Comparison of ENCODE assay signal across 8 cellular contexts in the genomic region with DNA sequence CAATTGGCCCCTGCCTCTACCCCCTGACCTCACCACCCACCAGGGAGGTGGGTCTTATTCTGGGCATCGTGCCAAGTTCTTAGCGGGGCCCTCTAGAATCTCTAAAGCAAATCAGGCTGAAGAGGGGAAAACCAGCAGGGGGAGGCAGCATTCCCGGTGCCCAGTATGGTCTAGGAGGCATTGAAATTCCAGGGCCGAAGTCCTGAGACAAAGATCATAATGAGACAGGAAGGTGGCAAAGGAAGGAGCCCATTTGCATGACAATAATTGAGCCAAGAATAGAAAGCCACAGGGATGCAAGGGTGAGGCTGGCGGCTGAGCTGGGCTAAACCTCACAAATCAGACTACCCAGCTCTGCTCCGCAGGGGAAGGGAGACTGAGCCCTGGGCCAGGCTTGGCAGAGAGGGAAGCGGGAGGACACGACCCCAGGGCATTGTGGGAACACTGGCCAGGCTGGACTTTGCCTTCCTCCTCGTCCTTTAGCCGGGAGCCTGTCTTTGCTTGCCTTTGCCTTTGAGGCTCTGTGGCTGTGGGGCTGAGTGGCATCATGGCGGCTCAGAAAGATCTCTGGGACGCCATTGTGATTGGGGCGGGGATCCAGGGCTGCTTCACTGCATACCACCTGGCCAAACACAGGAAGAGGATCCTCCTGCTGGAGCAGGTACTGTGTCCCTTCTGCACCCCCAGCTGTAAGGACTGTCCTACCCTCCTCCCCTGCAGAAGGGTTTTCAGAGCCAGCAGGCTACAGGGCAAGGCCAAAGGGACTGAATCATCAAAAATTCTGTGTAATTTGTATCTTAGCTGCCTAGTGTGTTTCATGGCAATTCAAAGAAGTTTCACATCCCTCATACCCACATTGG. TPM values are rescaled to one million over a fixed set of nuclear protein-coding genes. Genes with fewer than 3 reads are reported as not detected.
A peak's percentile ranks its signal among the peaks of the same experiment; 100 is the strongest.
DNase-seq lines count a peak whose midpoint lies in the region; ATAC-seq and TF ChIP-seq lines count a peak whose summit lies in the region.

A gene with protein sequence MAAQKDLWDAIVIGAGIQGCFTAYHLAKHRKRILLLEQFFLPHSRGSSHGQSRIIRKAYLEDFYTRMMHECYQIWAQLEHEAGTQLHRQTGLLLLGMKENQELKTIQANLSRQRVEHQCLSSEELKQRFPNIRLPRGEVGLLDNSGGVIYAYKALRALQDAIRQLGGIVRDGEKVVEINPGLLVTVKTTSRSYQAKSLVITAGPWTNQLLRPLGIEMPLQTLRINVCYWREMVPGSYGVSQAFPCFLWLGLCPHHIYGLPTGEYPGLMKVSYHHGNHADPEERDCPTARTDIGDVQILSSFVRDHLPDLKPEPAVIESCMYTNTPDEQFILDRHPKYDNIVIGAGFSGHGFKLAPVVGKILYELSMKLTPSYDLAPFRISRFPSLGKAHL (plus strand): TSS at position 463 of the 860 bp plus-strand sequence. CDS start 85 bp downstream, at position 548.

- DNase-seq in NCI-H2196 (lab: John Stamatoyannopoulos, UW; ENCODE audit: unreplicated experiment) = peak; percentile 37
- DNase-seq in body of pancreas = peak; percentile 22 to 43 (median 32)
- DNase-seq in left colon = peak in 1 of 2 donors; percentile 17
- DNase-seq in AG08396 (ENCODE audit: low spot score) = no peak
- DNase-seq in stimulated activated CD8-positive, alpha-beta memory T cell treated with anti-CD3 and anti-CD28 coated beads, Interleukin-4, amount 100 ng/mL, for 48 hours = no peak
- no peak for DNase-seq in activated T-cell treated with anti-CD3 and anti-CD28 coated beads, Interleukin-2, amount 50 U/mL, for 4 hours
- no peak for DNase-seq in HCEC 1CT

- peak; percentile 38 for TF ChIP-seq CTCF in HEK293 (tag by site-specific recombination; IDR thresholded peaks at IDR 0.05)
- peak in 1 of 7 experiments; percentile 17 for TF ChIP-seq CTCF in body of pancreas (IDR thresholded peaks at IDR 0.05)

- TF ChIP-seq POLR2A in body of pancreas (IDR thresholded peaks at IDR 0.05) = no peak

- H3K9me3 ChIP-seq in HEK293 (ENCODE audit: control insufficient read depth, insufficient read depth, low read depth, low read length) (no peaks in the 10 kb centered on the region), body of pancreas (no peaks in the 10 kb centered on the region)

- POLR2A ChIA-PET in HEK293 (lab: Yijun Ruan, JAX) = no interaction called here

- H3K36me3 Mint-ChIP-seq in activated T-cell treated with anti-CD3 and anti-CD28 coated beads, Interleukin-2, amount 50 U/mL, for 4 hours (ENCODE audit: insufficient read depth) = no peaks in the 10 kb centered on the region

- H3K9me3 Mint-ChIP-seq in activated T-cell treated with anti-CD3 and anti-CD28 coated beads, Interleukin-2, amount 50 U/mL, for 4 hours = no peaks in the 10 kb centered on the region

- 29 to 36% methylated on average over 10 to 13 of the region's 13 CpGs for WGBS in body of pancreas, 2 donors

- no peaks in the 10 kb centered on the region for H3K4me1 Mint-ChIP-seq in activated T-cell treated with anti-CD3 and anti-CD28 coated beads, Interleukin-2, amount 50 U/mL, for 4 hours (ENCODE audit: low read depth)

- H3K27me3 ChIP-seq in body of pancreas = no peaks in the 10 kb centered on the region

- H3K27ac ChIP-seq in HEK293 (ENCODE audit: extremely low read depth, low read depth, low read length) (no peak within 1 kb of the TSS), body of pancreas (peak within 1 kb of the TSS in 2 of 4 donors; percentile 5 to 64)

- H3K4me1 ChIP-seq in HEK293 (ENCODE audit: control insufficient read depth, insufficient read depth, low read length) = peaks cover 5% of the 10 kb centered on the region
- peaks cover 11% of the 10 kb centered on the region for H3K4me1 ChIP-seq in body of pancreas

- ATAC-seq in body of pancreas = peak; percentile 43
- peak; percentile 33 for ATAC-seq in left colon
- no peak for ATAC-seq in activated T-cell treated with anti-CD3 and anti-CD28 coated beads, Interleukin-2, amount 50 U/mL, for 4 hours

- peaks cover 22% of the 10 kb centered on the region for H3K27me3 Mint-ChIP-seq in activated T-cell treated with anti-CD3 and anti-CD28 coated beads, Interleukin-2, amount 50 U/mL, for 4 hours (ENCODE audit: low read depth)

- no peak within 1 kb of the TSS for H3K4me3 Mint-ChIP-seq in activated T-cell treated with anti-CD3 and anti-CD28 coated beads, Interleukin-2, amount 50 U/mL, for 4 hours

- H3K36me3 ChIP-seq in HEK293 (ENCODE audit: control insufficient read depth in 2 of 2, insufficient read depth in 1 of 2, low read length in 2 of 2) (no peaks in the 10 kb centered on the region), body of pancreas (replicated peaks in 1 of 2; ENCODE audit: insufficient read depth in 1 of 2, low read depth in 2 of 2) (no peaks in the 10 kb centered on the region)

- intact Hi-C loops in body of pancreas (cut with DNase I) (no loop called here), left colon (cut with DNase I, micrococcal nuclease) (no loop called here)

- CTCF ChIA-PET in HEK293 (lab: Yijun Ruan, JAX) = interaction anchor here (0.6 to 2.9 kb wide), 7 partner anchors 10 to 309 kb away, joined by 3 to 14 read pairs (median 7); no protein-coding TSS in a partner anchor

- H3K4me3 ChIP-seq in HEK293 (ENCODE audit: low read depth, low read length) (no peak within 1 kb of the TSS), body of pancreas (no peak within 1 kb of the TSS)

TF ChIP-seq in HEK293, 187 proteins besides CTCF, POLR2A, EP300 and RAD21 (continues in another document):
- peak; percentile 88 for TF ChIP-seq ZBTB20 (tag by site-specific recombination; IDR thresholded peaks at IDR 0.05)
- peak; percentile 94 for TF ChIP-seq ZNF571 (tag by site-specific recombination; IDR thresholded peaks at IDR 0.05)
- peak; percentile 72 for TF ChIP-seq ZFHX2 (tag by site-specific recombination; conservative IDR thresholded peaks at IDR 0.05)
- peak; percentile 30 for TF ChIP-seq ZNF510 (tag by site-specific recombination; IDR thresholded peaks at IDR 0.05; ENCODE audit: insufficient replicate concordance)
- TF ChIP-seq, protein P1, sequence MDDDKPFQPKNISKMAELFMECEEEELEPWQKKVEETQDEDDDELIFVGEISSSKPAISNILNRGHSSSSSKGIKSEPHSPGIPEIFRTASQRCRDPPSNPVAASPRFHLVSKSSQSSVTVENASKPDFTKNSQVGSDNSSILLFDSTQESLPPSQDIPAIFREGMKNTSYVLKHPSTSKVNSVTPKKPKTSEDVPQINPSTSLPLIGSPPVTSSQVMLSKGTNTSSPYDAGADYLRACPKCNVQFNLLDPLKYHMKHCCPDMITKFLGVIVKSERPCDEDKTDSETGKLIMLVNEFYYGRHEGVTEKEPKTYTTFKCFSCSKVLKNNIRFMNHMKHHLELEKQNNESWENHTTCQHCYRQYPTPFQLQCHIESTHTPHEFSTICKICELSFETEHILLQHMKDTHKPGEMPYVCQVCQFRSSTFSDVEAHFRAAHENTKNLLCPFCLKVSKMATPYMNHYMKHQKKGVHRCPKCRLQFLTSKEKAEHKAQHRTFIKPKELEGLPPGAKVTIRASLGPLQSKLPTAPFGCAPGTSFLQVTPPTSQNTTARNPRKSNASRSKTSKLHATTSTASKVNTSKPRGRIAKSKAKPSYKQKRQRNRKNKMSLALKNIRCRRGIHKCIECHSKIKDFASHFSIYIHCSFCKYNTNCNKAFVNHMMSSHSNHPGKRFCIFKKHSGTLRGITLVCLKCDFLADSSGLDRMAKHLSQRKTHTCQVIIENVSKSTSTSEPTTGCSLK (tag by site-specific recombination; IDR thresholded peaks at IDR 0.05) = no peak
- peak; percentile 95; the same call in 1 of the 2 replicates for TF ChIP-seq ZNF184 (tag by site-specific recombination; IDR thresholded peaks at IDR 0.05)
- peak; percentile 57; the same call in 1 of the 2 replicates for TF ChIP-seq ZNF830 (tag by site-specific recombination; IDR thresholded peaks at IDR 0.05; ENCODE audit: low read depth)
- TF ChIP-seq, protein P2, sequence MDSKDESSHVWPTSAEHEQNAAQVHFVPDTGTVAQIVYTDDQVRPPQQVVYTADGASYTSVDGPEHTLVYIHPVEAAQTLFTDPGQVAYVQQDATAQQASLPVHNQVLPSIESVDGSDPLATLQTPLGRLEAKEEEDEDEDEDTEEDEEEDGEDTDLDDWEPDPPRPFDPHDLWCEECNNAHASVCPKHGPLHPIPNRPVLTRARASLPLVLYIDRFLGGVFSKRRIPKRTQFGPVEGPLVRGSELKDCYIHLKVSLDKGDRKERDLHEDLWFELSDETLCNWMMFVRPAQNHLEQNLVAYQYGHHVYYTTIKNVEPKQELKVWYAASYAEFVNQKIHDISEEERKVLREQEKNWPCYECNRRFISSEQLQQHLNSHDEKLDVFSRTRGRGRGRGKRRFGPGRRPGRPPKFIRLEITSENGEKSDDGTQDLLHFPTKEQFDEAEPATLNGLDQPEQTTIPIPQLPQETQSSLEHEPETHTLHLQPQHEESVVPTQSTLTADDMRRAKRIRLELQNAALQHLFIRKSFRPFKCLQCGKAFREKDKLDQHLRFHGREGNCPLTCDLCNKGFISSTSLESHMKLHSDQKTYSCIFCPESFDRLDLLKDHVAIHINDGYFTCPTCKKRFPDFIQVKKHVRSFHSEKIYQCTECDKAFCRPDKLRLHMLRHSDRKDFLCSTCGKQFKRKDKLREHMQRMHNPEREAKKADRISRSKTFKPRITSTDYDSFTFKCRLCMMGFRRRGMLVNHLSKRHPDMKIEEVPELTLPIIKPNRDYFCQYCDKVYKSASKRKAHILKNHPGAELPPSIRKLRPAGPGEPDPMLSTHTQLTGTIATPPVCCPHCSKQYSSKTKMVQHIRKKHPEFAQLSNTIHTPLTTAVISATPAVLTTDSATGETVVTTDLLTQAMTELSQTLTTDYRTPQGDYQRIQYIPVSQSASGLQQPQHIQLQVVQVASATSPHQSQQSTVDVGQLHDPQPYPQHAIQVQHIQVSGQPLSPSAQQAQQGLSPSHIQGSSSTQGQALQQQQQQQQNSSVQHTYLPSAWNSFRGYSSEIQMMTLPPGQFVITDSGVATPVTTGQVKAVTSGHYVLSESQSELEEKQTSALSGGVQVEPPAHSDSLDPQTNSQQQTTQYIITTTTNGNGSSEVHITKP (tag by site-specific recombination; IDR thresholded peaks at IDR 0.05) = peak; percentile 46; the same call in 1 of the 2 replicates

RNA-seq across cellular contexts. Expression of the gene that starts here (rescaled TPM):
- 1 to 10 TPM in 1 of 2 donors, not detected in 1; 3.1 TPM for total RNA-seq in body of pancreas
- total RNA-seq in left colon = 1 to 10 TPM in 1 of 2 donors, under 1 TPM in 1; 0.46 to 2.2 TPM
- total RNA-seq in activated T-cell treated with anti-CD3 and anti-CD28 coated beads, Interleukin-2, amount 50 U/mL, for 4 hours = 1 to 10 TPM; 1.2 to 1.7 (median 1.5) TPM

Comparison
In these comparisons a context has a peak if more than half of its experiments do, and no peak if none do; other contexts are left out.
1. DNase-seq: peak in NCI-H2196 (single experiment) and body of pancreas (4 of 4); none in AG08396 (single experiment), stimulated activated CD8-positive, alpha-beta memory T cell treated with anti-CD3 and anti-CD28 coated beads, Interleukin-4, amount 100 ng/mL, for 48 hours (single experiment), activated T-cell treated with anti-CD3 and anti-CD28 coated beads, Interleukin-2, amount 50 U/mL, for 4 hours (single experiment) and HCEC 1CT (single experiment).
2. ATAC-seq: peak in body of pancreas (single experiment) and left colon (single experiment); none in activated T-cell treated with anti-CD3 and anti-CD28 coated beads, Interleukin-2, amount 50 U/mL, for 4 hours (0 of 2).